18 cellular contexts compared by ENCODE assay signal in genomic region chr12:116027551-116027821, GRCh38.
"Had no signal": no experiment of that assay in that cellular context is flagged by ENCODE, and none has a peak within 500 bp of the region (broad histone marks: within the 10 kb centered on the region; RNA-seq: fewer than 3 reads in every experiment).

No MANE protein-coding gene starts in this region.

- H3K36me3 ChIP-seq: left lung, suprapubic skin had no signal

- H3K36me3 Mint-ChIP-seq: natural killer cell had no signal

- H3K4me1 ChIP-seq: suprapubic skin had no signal

- ATAC-seq: esophagus mucosa, left lung, right cardiac atrium had no signal

- H3K4me3 Mint-ChIP-seq: activated CD4-positive, alpha-beta T cell treated with anti-CD3 and anti-CD28 coated beads, Interleukin-2, amount 10 ng/mL, durations not matched to agents 24 days and 14 days; natural killer cell; type B pancreatic cell had no signal

- H3K4me3 ChIP-seq: left lung, suprapubic skin had no signal

- H3K27me3 ChIP-seq: left lung, suprapubic skin had no signal

- H3K27ac Mint-ChIP-seq: activated CD4-positive, alpha-beta T cell treated with anti-CD3 and anti-CD28 coated beads, Interleukin-2, amount 10 ng/mL, durations not matched to agents 24 days and 14 days; progenitor cell of endocrine pancreas; type B pancreatic cell had no signal

- H3K27me3 Mint-ChIP-seq: activated CD4-positive, alpha-beta T cell treated with anti-CD3 and anti-CD28 coated beads, Interleukin-2, amount 10 ng/mL, durations not matched to agents 24 days and 14 days; progenitor cell of endocrine pancreas; type B pancreatic cell had no signal

- H3K27ac ChIP-seq: left lung, suprapubic skin had no signal

- H3K9me3 Mint-ChIP-seq: natural killer cell, type B pancreatic cell had no signal

- DNase-seq: activated CD4-positive, alpha-beta T cell treated with anti-CD3 and anti-CD28 coated beads, Interleukin-2, amount 10 ng/mL, durations not matched to agents 24 days and 14 days; activated CD8-positive, alpha-beta memory T cell treated with anti-CD3 and anti-CD28 coated beads for 24 hours; activated naive CD4-positive, alpha-beta T cell; hippocampal formation; left lung; mesenchymal stem cell; natural killer cell; occipital lobe; right cardiac atrium; small intestine; stimulated activated CD4-positive, alpha-beta T cell treated with anti-CD3 and anti-CD28 coated beads, Interleukin-4, amount 100 ng/mL, for 4 hours; stimulated activated CD8-positive, alpha-beta memory T cell treated with anti-CD3 and anti-CD28 coated beads, Interleukin-4, amount 100 ng/mL, for 48 hours; stimulated activated naive CD4-positive, alpha-beta T cell treated with Interleukin-2 at 50 U/mL for 16 hours; T-helper 2 cell had no signal
